In genomic region chr7:157277568-157277967, GRCh38 we compare ENCODE assay signal across 8 cellular contexts. TPM values are rescaled to one million over a fixed set of nuclear protein-coding genes. Genes with fewer than 3 reads are reported as not detected.
A peak's percentile ranks its signal among the peaks of the same experiment; 100 is the strongest.
DNase-seq lines count a peak whose midpoint lies in the region; ATAC-seq, FAIRE-seq and TF ChIP-seq lines count a peak whose summit lies in the region.
"Not testable (repeated sequence)": the region's sequence is repeated elsewhere in the genome, so short reads cannot be mapped to it uniquely, and the experiment has no call there.

No MANE protein-coding gene starts in this region.

- not testable (repeated sequence) for TF ChIP-seq RAD21 in IMR-90 (IDR thresholded peaks at IDR 0.05; ENCODE audit: low read length); H1 (IDR thresholded peaks at IDR 0.05 in 1 of 2, conservative IDR thresholded peaks at IDR 0.05 in 1 of 2; ENCODE audit: low read depth in 2 of 2, low read length in 2 of 2); HepG2 (CRISPR knock-in tag; IDR thresholded peaks at IDR 0.05)

- not testable (repeated sequence) for H3K9me1 ChIP-seq in IMR-90 (ENCODE audit: insufficient read depth, low read length)

- CTCF ChIA-PET in IMR-90 (lab: Yijun Ruan, JAX); HepG2 (lab: Yijun Ruan, JAX; ENCODE audit: low intra/inter-chr PET ratio, low total read pairs): not testable (repeated sequence)
- CTCF ChIA-PET in H1 (lab: Charles Lee; ENCODE audit: partially characterized antibody): interaction anchor here (0.9 kb wide), 1 partner anchor 61 kb away, joined by 4 read pairs; no protein-coding TSS in a partner anchor

- not testable (repeated sequence) for H2BK120ac ChIP-seq in IMR-90 (ENCODE audit: low read depth, low read length); H1 (replicated peaks; ENCODE audit: low read depth, low read length); neuronal stem cell (ENCODE audit: low read depth, low read length)

- H3K79me2 ChIP-seq in H1 (ENCODE audit: control insufficient read depth in 1 of 2, insufficient read depth in 2 of 2, low read length in 2 of 2); HepG2 (ENCODE audit: insufficient read depth, low read length): not testable (repeated sequence)

- H2BK12ac ChIP-seq in H1 (ENCODE audit: low read depth, low read length); neuronal stem cell (ENCODE audit: low read length): not testable (repeated sequence)

- H2BK15ac ChIP-seq in IMR-90 (ENCODE audit: low read depth, low read length); H1 (ENCODE audit: low read length); neuronal stem cell (ENCODE audit: low read length): not testable (repeated sequence)

- not testable (repeated sequence) for H2AFZ ChIP-seq in IMR-90 (replicated peaks; ENCODE audit: low read length, poor library complexity); H1 (ENCODE audit: low read length); HepG2 (ENCODE audit: low read length)
- H2AFZ ChIP-seq in neuronal stem cell (ENCODE audit: low read length): peak overlapping the region; percentile 69

- not testable (repeated sequence) for H4K5ac ChIP-seq in IMR-90 (ENCODE audit: low read depth, low read length); H1 (ENCODE audit: insufficient read length, low read depth, low read length)

- TF ChIP-seq EP300 in H1 (IDR thresholded peaks at IDR 0.05; ENCODE audit: borderline replicate concordance in 1 of 2, low read depth in 2 of 2, low read length in 2 of 2); HepG2 (IDR thresholded peaks at IDR 0.05; ENCODE audit: low read depth in 2 of 2, low read length in 2 of 2); HepG2 (CRISPR knock-in tag; IDR thresholded peaks at IDR 0.05; ENCODE audit: borderline replicate concordance): not testable (repeated sequence)

- not testable (repeated sequence) for ATAC-seq in IMR-90 (ENCODE audit: low read depth); activated naive CD8-positive, alpha-beta T cell treated with anti-CD3 and anti-CD28 coated beads, Interleukin-2, amount 10 ng/mL, durations not matched to agents 7 days and 5 days (ENCODE audit: low read depth); HepG2

- H4K91ac ChIP-seq in IMR-90 (ENCODE audit: insufficient read depth, low read depth, low read length); H1 (replicated peaks; ENCODE audit: insufficient read length, low read length); neuronal stem cell (ENCODE audit: low read depth, low read length, poor library complexity): not testable (repeated sequence)

- dilution Hi-C loops in IMR-90 (cut with HindIII; ENCODE audit: low sequenced_read_pairs, unreplicated experiment): not testable (repeated sequence)

- not testable (repeated sequence) for H3K23me2 ChIP-seq in H1 (ENCODE audit: low read depth, low read length)

- not testable (repeated sequence) for H2AK5ac ChIP-seq in IMR-90 (ENCODE audit: low read depth, low read length); H1 (ENCODE audit: low read depth, low read length); neuronal stem cell (ENCODE audit: low read depth, low read length)

- POLR2A ChIA-PET in IMR-90 (lab: Charles Lee; ENCODE audit: unreplicated experiment); activated naive CD8-positive, alpha-beta T cell treated with anti-CD3 and anti-CD28 coated beads, Interleukin-2, amount 10 ng/mL, durations not matched to agents 7 days and 5 days (lab: Charles Lee); H1 (lab: Charles Lee; ENCODE audit: partially characterized antibody); HepG2 (lab: Yijun Ruan, JAX): not testable (repeated sequence)

- intact Hi-C loops in IMR-90 (cut with micrococcal nuclease); HepG2 (cut with micrococcal nuclease; ENCODE audit: unreplicated experiment): not testable (repeated sequence)

- TF ChIP-seq CTCF in IMR-90 (conservative IDR thresholded peaks at IDR 0.05; ENCODE audit: low read depth, low read length); H1 (IDR thresholded peaks at IDR 0.05; ENCODE audit: control extremely low read depth in 1 of 3, insufficient read depth in 1 of 3, low read depth in 1 of 3, low read length in 3 of 3); HepG2 (CRISPR knock-in tag; IDR thresholded peaks at IDR 0.05): not testable (repeated sequence)

- not testable (repeated sequence) for H4K8ac ChIP-seq in IMR-90 (ENCODE audit: low read depth in 2 of 2, low read length in 2 of 2); H1 (ENCODE audit: extremely low read depth, insufficient read depth, low read length); neuronal stem cell (ENCODE audit: low read depth, low read length)

- H3K79me1 ChIP-seq in IMR-90 (ENCODE audit: low read depth in 1 of 2, low read length in 2 of 2); H1 (ENCODE audit: low read depth, low read length); neuronal stem cell (ENCODE audit: low read depth, low read length): not testable (repeated sequence)

- peak overlapping the region in 10 of 11 experiments; percentile 92 to 99 (median 95); a peak in 21 of 22 replicates for H3K27ac ChIP-seq in BLaER1 treated with 17β-estradiol and CSF1 and Interleukin-3, amounts not matched to agents 10 nM and 100 nM
- H3K27ac ChIP-seq in IMR-90 (ENCODE audit: insufficient read depth, low read length); H1 (ENCODE audit: low read depth, low read length); HepG2 (ENCODE audit: extremely low read length, insufficient read depth, low read length); neuronal stem cell (replicated peaks; ENCODE audit: low read length): not testable (repeated sequence)

- H2BK5ac ChIP-seq in IMR-90 (ENCODE audit: low read depth, low read length, poor library complexity, severe bottlenecking); H1 (ENCODE audit: low read depth, low read length); neuronal stem cell (ENCODE audit: low read length): not testable (repeated sequence)

- not testable (repeated sequence) for H2AK9ac ChIP-seq in IMR-90 (replicated peaks; ENCODE audit: low read depth, low read length, poor library complexity)

- H3K9ac ChIP-seq in BLaER1 treated with 17β-estradiol and CSF1 and Interleukin-3, amounts not matched to agents 10 nM and 100 nM: peak overlapping the region in 10 of 11 experiments; percentile 67 to 95 (median 74); a peak in 14 of 22 replicates
- not testable (repeated sequence) for H3K9ac ChIP-seq in IMR-90 (ENCODE audit: low read depth, low read length); H1 (replicated peaks in 1 of 4; ENCODE audit: extremely low read depth in 1 of 4, low read depth in 3 of 4, low read length in 3 of 4); HepG2 (ENCODE audit: insufficient read depth, low read depth, low read length); neuronal stem cell (ENCODE audit: low read depth, low read length, poor library complexity)

- H3K14ac ChIP-seq in IMR-90 (replicated peaks; ENCODE audit: low read depth, low read length); H1 (ENCODE audit: insufficient read length); neuronal stem cell (ENCODE audit: low read length): not testable (repeated sequence)

- peak overlapping the region; percentile 90 to 100 (median 98) for H3K4me2 ChIP-seq in BLaER1 treated with 17β-estradiol and CSF1 and Interleukin-3, amounts not matched to agents 10 nM and 100 nM
- H3K4me2 ChIP-seq in IMR-90 (ENCODE audit: low read depth, low read length); H1 (ENCODE audit: insufficient read depth in 1 of 2, low read depth in 2 of 2, low read length in 2 of 2); neuronal stem cell (ENCODE audit: insufficient read depth, low read length, poor library complexity, severe bottlenecking): not testable (repeated sequence)
- peak overlapping the region; percentile 66 for H3K4me2 ChIP-seq in HepG2 (ENCODE audit: low read depth, low read length)

- peak overlapping the region in 2 of 10 experiments; percentile 22 to 55; a peak in 2 of 20 replicates for H3K4me3 ChIP-seq in BLaER1 treated with 17β-estradiol and CSF1 and Interleukin-3, amounts not matched to agents 10 nM and 100 nM
- not testable (repeated sequence) for H3K4me3 ChIP-seq in IMR-90 (ENCODE audit: insufficient read depth, low read depth, low read length); H1 (ENCODE audit: extremely low read depth in 1 of 4, insufficient read depth in 2 of 4, low read depth in 3 of 4, low read length in 4 of 4); neuronal stem cell (ENCODE audit: low read length in 2 of 2)
- peak overlapping the region in 2 of 3 experiments; percentile 31 to 59; a peak in 2 of 6 replicates for H3K4me3 ChIP-seq in HepG2 (replicated peaks in 1 of 3; ENCODE audit: insufficient read depth in 1 of 3, low read depth in 2 of 3, low read length in 3 of 3)

- H3K27me3 Mint-ChIP-seq in T-helper 2 cell treated with Interferon-gamma antibody and Interleukin-4, amounts not matched to agents 5 μg/mL and 100 μg/mL, for 36 hours (ENCODE audit: low read depth); activated naive CD8-positive, alpha-beta T cell treated with anti-CD3 and anti-CD28 coated beads, Interleukin-2, amount 10 ng/mL, durations not matched to agents 7 days and 5 days: not testable (repeated sequence)
- peaks cover 10% of the 10 kb centered on the region for H3K27me3 Mint-ChIP-seq in stimulated activated naive CD8-positive, alpha-beta T cell treated with anti-CD3 and anti-CD28 coated beads, Interleukin-15, Interleukin-2, amounts not matched to agents 100 ng/mL and 50 ng/mL, for 24 hours

- not testable (repeated sequence) for H3K56ac ChIP-seq in IMR-90 (ENCODE audit: extremely low read depth, insufficient read depth, low read length); H1 (replicated peaks; ENCODE audit: insufficient read length, low read depth, low read length)

- peak overlapping the region; percentile 18 for H3K4me3 Mint-ChIP-seq in T-helper 2 cell treated with Interferon-gamma antibody and Interleukin-4, amounts not matched to agents 5 μg/mL and 100 μg/mL, for 36 hours
- H3K4me3 Mint-ChIP-seq in activated naive CD8-positive, alpha-beta T cell treated with anti-CD3 and anti-CD28 coated beads, Interleukin-2, amount 10 ng/mL, durations not matched to agents 7 days and 5 days; stimulated activated naive CD8-positive, alpha-beta T cell treated with anti-CD3 and anti-CD28 coated beads, Interleukin-15, Interleukin-2, amounts not matched to agents 100 ng/mL and 50 ng/mL, for 24 hours: not testable (repeated sequence)

- not testable (repeated sequence) for H3K27me3 ChIP-seq in BLaER1 treated with 17β-estradiol and CSF1 and Interleukin-3, amounts not matched to agents 10 nM and 100 nM; IMR-90 (ENCODE audit: control insufficient read depth, insufficient read depth, low read length); H1 (replicated peaks in 1 of 4; ENCODE audit: control insufficient read depth in 3 of 4, extremely low read depth in 1 of 4, insufficient read depth in 3 of 4, low read length in 3 of 4); neuronal stem cell (ENCODE audit: control insufficient read depth in 3 of 3, insufficient read depth in 3 of 3, low read depth in 1 of 3, low read length in 3 of 3)
- H3K27me3 ChIP-seq in HepG2 (ENCODE audit: control insufficient read depth in 1 of 2, insufficient read depth in 2 of 2, low read length in 2 of 2): peaks cover 6 to 23% of the 10 kb centered on the region in 2 experiments; a peak in 4 of 5 replicates

- 98% methylated on average over 8 of the region's 12 CpGs; no CpG with 5 or more reads in 1 of the 2 experiments for whole genome bisulfite sequencing in IMR-90 (ENCODE audit: extremely low coverage in 2 of 2, insufficient read length in 1 of 2), 2 experiments
- 96% methylated on average over 12 of the region's 12 CpGs; no CpG with 5 or more reads in 1 of the 2 experiments for WGBS in H1 (ENCODE audit: extremely low coverage in 1 of 2, insufficient coverage in 1 of 2, insufficient read length in 1 of 2, insufficient replicate concordance in 2 of 2, low coverage in 1 of 2, low lambda C conversion rate in 2 of 2, missing lambda C conversion rate in 1 of 2), 2 experiments
- WGBS in HepG2 (ENCODE audit: low lambda C conversion rate): 43% methylated on average over 12 of the region's 12 CpGs
- WGBS in neuronal stem cell (ENCODE audit: extremely low coverage in 2 of 2, insufficient read length in 2 of 2, insufficient replicate concordance in 1 of 2), 2 donors: no CpG with 5 or more reads among the region's 12 CpGs

- H3K9me3 ChIP-seq in BLaER1 treated with 17β-estradiol and CSF1 and Interleukin-3, amounts not matched to agents 10 nM and 100 nM (replicated peaks in 1 of 11); IMR-90 (ENCODE audit: control insufficient read depth, insufficient read depth, low read length); H1 (ENCODE audit: insufficient read depth in 2 of 2, low read depth in 1 of 2, low read length in 1 of 2); HepG2 (ENCODE audit: low read length); neuronal stem cell (replicated peaks in 1 of 2; ENCODE audit: control insufficient read depth in 2 of 2, insufficient read depth in 1 of 2, low read depth in 1 of 2, low read length in 2 of 2): not testable (repeated sequence)

- not testable (repeated sequence) for TF ChIP-seq POLR2A in IMR-90 (IDR thresholded peaks at IDR 0.05; ENCODE audit: low read depth, low read length); H1 (IDR thresholded peaks at IDR 0.05; ENCODE audit: control extremely low read depth in 1 of 2, low read depth in 2 of 2, low read length in 2 of 2); HepG2 (IDR thresholded peaks at IDR 0.05; ENCODE audit: insufficient read depth in 1 of 2, low read depth in 2 of 2, low read length in 2 of 2)

- H3K27ac Mint-ChIP-seq in T-helper 2 cell treated with Interferon-gamma antibody and Interleukin-4, amounts not matched to agents 5 μg/mL and 100 μg/mL, for 36 hours: peak overlapping the region; percentile 65
- peak overlapping the region; percentile 82 for H3K27ac Mint-ChIP-seq in activated naive CD8-positive, alpha-beta T cell treated with anti-CD3 and anti-CD28 coated beads, Interleukin-2, amount 10 ng/mL, durations not matched to agents 7 days and 5 days
- peak overlapping the region; percentile 14 for H3K27ac Mint-ChIP-seq in stimulated activated naive CD8-positive, alpha-beta T cell treated with anti-CD3 and anti-CD28 coated beads, Interleukin-15, Interleukin-2, amounts not matched to agents 100 ng/mL and 50 ng/mL, for 24 hours

- H3K36me3 ChIP-seq in BLaER1 treated with 17β-estradiol and CSF1 and Interleukin-3, amounts not matched to agents 10 nM and 100 nM; IMR-90 (ENCODE audit: control insufficient read depth, insufficient read depth, low read length); H1 (ENCODE audit: control insufficient read depth in 2 of 4, insufficient read depth in 4 of 4, low read length in 3 of 4); HepG2 (replicated peaks in 1 of 2; ENCODE audit: control insufficient read depth in 1 of 2, insufficient read depth in 2 of 2, low read length in 2 of 2); neuronal stem cell (replicated peaks in 1 of 2; ENCODE audit: control insufficient read depth in 2 of 2, insufficient read depth in 2 of 2, low read length in 2 of 2): not testable (repeated sequence)

- H3K4ac ChIP-seq in IMR-90 (ENCODE audit: low read depth, low read length); H1 (replicated peaks; ENCODE audit: insufficient read length, low read depth, low read length); neuronal stem cell (ENCODE audit: low read length): not testable (repeated sequence)

- DNase-seq in IMR-90; T-helper 2 cell treated with Interferon-gamma antibody and Interleukin-4, amounts not matched to agents 5 μg/mL and 100 μg/mL, for 36 hours (ENCODE audit: low spot score); H1 (ENCODE audit: low read depth in 1 of 2, low spot score in 2 of 2); HepG2 (ENCODE audit: low spot score); neuronal stem cell (ENCODE audit: low spot score): not testable (repeated sequence)
- peak; percentile 14 for DNase-seq in activated naive CD8-positive, alpha-beta T cell treated with anti-CD3 and anti-CD28 coated beads, Interleukin-2, amount 10 ng/mL, durations not matched to agents 7 days and 5 days

- not testable (repeated sequence) for FAIRE-seq in H1 (lab: Jason Lieb, UNC); HepG2 (lab: Jason Lieb, UNC)

- BruUV-seq in IMR-90 (replicated peaks; lab: Mats Ljungman, UMichigan); HepG2 (replicated peaks; lab: Mats Ljungman, UMichigan): not testable (repeated sequence)

- peaks cover 58 to 99% (median 91%) of the 10 kb centered on the region in 10 experiments for H3K4me1 ChIP-seq in BLaER1 treated with 17β-estradiol and CSF1 and Interleukin-3, amounts not matched to agents 10 nM and 100 nM
- H3K4me1 ChIP-seq in IMR-90 (ENCODE audit: control insufficient read depth, insufficient read depth, low read length) (peaks cover 12% of the 10 kb centered on the region), H1 (replicated peaks in 1 of 4; ENCODE audit: control insufficient read depth in 3 of 4, insufficient read depth in 4 of 4, low read length in 3 of 4) (peaks cover 0 to 11% (median 4%) of the 10 kb centered on the region in 4 experiments; a peak in 5 of 7 replicates), HepG2 (ENCODE audit: insufficient read depth, low read length) (peaks cover 84% of the 10 kb centered on the region)
- not testable (repeated sequence) for H3K4me1 ChIP-seq in neuronal stem cell (ENCODE audit: control insufficient read depth in 2 of 2, insufficient read depth in 1 of 2, low read depth in 1 of 2, low read length in 2 of 2)

- H2BK20ac ChIP-seq in IMR-90 (ENCODE audit: low read depth, low read length): not testable (repeated sequence)
- peak overlapping the region; percentile 21; the same call in 1 of the 2 replicates for H2BK20ac ChIP-seq in H1 (ENCODE audit: low read length)

- H3K18ac ChIP-seq in IMR-90 (ENCODE audit: low read depth, low read length); H1 (ENCODE audit: extremely low read depth, low read length); neuronal stem cell (ENCODE audit: low read length): not testable (repeated sequence)

- peaks cover 12% of the 10 kb centered on the region for H3K4me1 Mint-ChIP-seq in T-helper 2 cell treated with Interferon-gamma antibody and Interleukin-4, amounts not matched to agents 5 μg/mL and 100 μg/mL, for 36 hours (ENCODE audit: low read depth)
- peaks cover 17% of the 10 kb centered on the region for H3K4me1 Mint-ChIP-seq in activated naive CD8-positive, alpha-beta T cell treated with anti-CD3 and anti-CD28 coated beads, Interleukin-2, amount 10 ng/mL, durations not matched to agents 7 days and 5 days
- peaks cover 27% of the 10 kb centered on the region for H3K4me1 Mint-ChIP-seq in stimulated activated naive CD8-positive, alpha-beta T cell treated with anti-CD3 and anti-CD28 coated beads, Interleukin-15, Interleukin-2, amounts not matched to agents 100 ng/mL and 50 ng/mL, for 24 hours (ENCODE audit: low read depth)

- in situ Hi-C loops in IMR-90 (cut with MboI; ENCODE audit: low sequenced_read_pairs); HepG2 (cut with HindIII; ENCODE audit: extremely low pct_ligation_motif_present, low pct_unique_long_range_greater_than_20kb): not testable (repeated sequence)

- H3K23ac ChIP-seq in IMR-90 (ENCODE audit: low read depth, low read length); H1 (ENCODE audit: insufficient read length); neuronal stem cell (ENCODE audit: low read depth, low read length, poor library complexity): not testable (repeated sequence)

- not testable (repeated sequence) for H3K36me3 Mint-ChIP-seq in T-helper 2 cell treated with Interferon-gamma antibody and Interleukin-4, amounts not matched to agents 5 μg/mL and 100 μg/mL, for 36 hours (ENCODE audit: low read depth); activated naive CD8-positive, alpha-beta T cell treated with anti-CD3 and anti-CD28 coated beads, Interleukin-2, amount 10 ng/mL, durations not matched to agents 7 days and 5 days; stimulated activated naive CD8-positive, alpha-beta T cell treated with anti-CD3 and anti-CD28 coated beads, Interleukin-15, Interleukin-2, amounts not matched to agents 100 ng/mL and 50 ng/mL, for 24 hours (ENCODE audit: low read depth)

- H4K20me1 ChIP-seq in BLaER1 treated with 17β-estradiol and CSF1 and Interleukin-3, amounts not matched to agents 10 nM and 100 nM; IMR-90 (ENCODE audit: insufficient read depth, low read length); H1 (replicated peaks in 1 of 2; ENCODE audit: control insufficient read depth in 1 of 2, insufficient read depth in 2 of 2, low read length in 2 of 2); HepG2 (ENCODE audit: insufficient read depth, low read length): not testable (repeated sequence)

- H3K9me3 Mint-ChIP-seq in T-helper 2 cell treated with Interferon-gamma antibody and Interleukin-4, amounts not matched to agents 5 μg/mL and 100 μg/mL, for 36 hours; activated naive CD8-positive, alpha-beta T cell treated with anti-CD3 and anti-CD28 coated beads, Interleukin-2, amount 10 ng/mL, durations not matched to agents 7 days and 5 days; stimulated activated naive CD8-positive, alpha-beta T cell treated with anti-CD3 and anti-CD28 coated beads, Interleukin-15, Interleukin-2, amounts not matched to agents 100 ng/mL and 50 ng/mL, for 24 hours: not testable (repeated sequence)

RNA-seq across cellular contexts. Expression of gene DNAJB6, which starts 59.2 kb away (rescaled TPM):
- 93.4 and 155 TPM in 2 replicates for total RNA-seq in IMR-90 (2012; rRNA removed)
- 127 and 165 TPM in 2 replicates for polyA plus RNA-seq in IMR-90 (2012; rRNA removed)
- 56.9 and 61.4 TPM in 2 replicates for polyA plus RNA-seq in IMR-90 (2012; cell fraction: cytosol; rRNA removed)
- polyA plus RNA-seq in IMR-90 (2012; cell fraction: nucleus; rRNA removed; ENCODE audit: low replicate concordance): 52.2 and 98.8 TPM in 2 replicates
- total RNA-seq in activated naive CD8-positive, alpha-beta T cell treated with anti-CD3 and anti-CD28 coated beads, Interleukin-2, amount 10 ng/mL, durations not matched to agents 7 days and 5 days: 10 to 100 TPM; 60.0 to 67.0 TPM
- total RNA-seq in H1 (2021; fragmentation: NEBNext Ultra II Directional; extraction: Animal tissue kit (Norgen Biotek cat#: 25700)): 270 and 295 TPM in 2 replicates
- 117 and 166 TPM in 2 replicates for polyA plus RNA-seq in H1 (2011; rRNA removed)
- polyA plus RNA-seq in H1 (2011; cell fraction: cytosol; rRNA removed): 170 TPM
- polyA plus RNA-seq in H1 (2011; cell fraction: nucleus; rRNA removed): 108 TPM
- polyA plus RNA-seq in H1 (2012, experiment 1 of 2): 237 to 389 TPM (median 263 TPM) in 4 replicates
- polyA plus RNA-seq in H1 (2012, experiment 2 of 2): 129 TPM
- polyA plus RNA-seq in H1 (2013, experiment 1 of 2): 323 TPM
- polyA plus RNA-seq in H1 (2013, experiment 2 of 2): 304 TPM
- 66.6 and 92.4 TPM in 2 replicates for polyA minus RNA-seq in H1 (2011; rRNA and poly(A)+ RNA removed)
- polyA minus RNA-seq in H1 (2011; cell fraction: cytosol; rRNA and poly(A)+ RNA removed): 170 TPM
- 112 TPM for polyA minus RNA-seq in H1 (2011; cell fraction: nucleus; rRNA and poly(A)+ RNA removed)
- total RNA-seq in HepG2 (2016; rRNA removed; fragmentation: Illumina TruSeq; extraction: Trizol): 53.9 and 72.9 TPM in 2 replicates
- total RNA-seq in HepG2 (2016; cell fraction: cytosol; rRNA removed; fragmentation: Illumina TruSeq; extraction: Trizol; ENCODE audit: low read depth): 51.7 and 58.5 TPM in 2 replicates
- total RNA-seq in HepG2 (2016; cell fraction: insoluble cytoplasmic fraction; rRNA removed; fragmentation: Illumina TruSeq; extraction: Trizol): 57.3 and 66.0 TPM in 2 replicates
- 37.1 and 38.2 TPM in 2 replicates for total RNA-seq in HepG2 (2016; cell fraction: membrane; rRNA removed; fragmentation: Illumina TruSeq; extraction: Trizol)
- total RNA-seq in HepG2 (2016; cell fraction: nucleus; rRNA removed; fragmentation: Illumina TruSeq; extraction: Trizol): 31.6 and 33.1 TPM in 2 replicates
- 27.1 and 29.9 TPM in 2 replicates for polyA plus RNA-seq in HepG2 (2011; rRNA removed)
- 14.8 and 23.9 TPM in 2 replicates for polyA plus RNA-seq in HepG2 (2011; cell fraction: cytosol; rRNA removed)
- 22.1 and 25.2 TPM in 2 replicates for polyA plus RNA-seq in HepG2 (2011; cell fraction: nucleus; rRNA removed)
- polyA plus RNA-seq in HepG2 (2012): 61.9 and 67.0 TPM in 2 replicates
- 15.6 and 19.2 TPM in 2 replicates for polyA plus RNA-seq in HepG2 (2016; cell fraction: cytosol; fragmentation: Illumina TruSeq; extraction: Trizol; ENCODE audit: low read depth)
- 96.0 and 98.3 TPM in 2 replicates for polyA plus RNA-seq in HepG2 (2016; cell fraction: insoluble cytoplasmic fraction; fragmentation: Illumina TruSeq; extraction: Trizol; ENCODE audit: low read depth)
- polyA plus RNA-seq in HepG2 (2016; cell fraction: membrane; fragmentation: Illumina TruSeq; extraction: Trizol; ENCODE audit: low read depth): 29.1 and 33.0 TPM in 2 replicates
- 55.8 and 62.6 TPM in 2 replicates for polyA plus RNA-seq in HepG2 (2016; cell fraction: nucleus; fragmentation: Illumina TruSeq; extraction: Trizol; ENCODE audit: insufficient read depth, low read depth)
- polyA minus RNA-seq in HepG2 (2011; rRNA and poly(A)+ RNA removed; ENCODE audit: low replicate concordance): 18.1 and 22.3 TPM in 2 replicates
- polyA minus RNA-seq in HepG2 (2011; cell fraction: cytosol; rRNA and poly(A)+ RNA removed): 25.6 and 28.2 TPM in 2 replicates
- 43.9 and 51.2 TPM in 2 replicates for polyA minus RNA-seq in HepG2 (2011; cell fraction: nucleus; rRNA and poly(A)+ RNA removed)
- 203 TPM for polyA plus RNA-seq in neuronal stem cell (2013, experiment 1 of 2)
- 185 TPM for polyA plus RNA-seq in neuronal stem cell (2013, experiment 2 of 2)

Comparison
In these comparisons a context has a peak if more than half of its experiments do, and no peak if none do; other contexts are left out.
1. H3K27ac Mint-ChIP-seq: peak in every context shown above with its lines; median percentile 82 in activated naive CD8-positive, alpha-beta T cell treated with anti-CD3 and anti-CD28 coated beads, Interleukin-2, amount 10 ng/mL, durations not matched to agents 7 days and 5 days; 65 in T-helper 2 cell treated with Interferon-gamma antibody and Interleukin-4, amounts not matched to agents 5 μg/mL and 100 μg/mL, for 36 hours; 14 in stimulated activated naive CD8-positive, alpha-beta T cell treated with anti-CD3 and anti-CD28 coated beads, Interleukin-15, Interleukin-2, amounts not matched to agents 100 ng/mL and 50 ng/mL, for 24 hours.